ENCODE assay signal across 1 cellular context in the genomic region with DNA sequence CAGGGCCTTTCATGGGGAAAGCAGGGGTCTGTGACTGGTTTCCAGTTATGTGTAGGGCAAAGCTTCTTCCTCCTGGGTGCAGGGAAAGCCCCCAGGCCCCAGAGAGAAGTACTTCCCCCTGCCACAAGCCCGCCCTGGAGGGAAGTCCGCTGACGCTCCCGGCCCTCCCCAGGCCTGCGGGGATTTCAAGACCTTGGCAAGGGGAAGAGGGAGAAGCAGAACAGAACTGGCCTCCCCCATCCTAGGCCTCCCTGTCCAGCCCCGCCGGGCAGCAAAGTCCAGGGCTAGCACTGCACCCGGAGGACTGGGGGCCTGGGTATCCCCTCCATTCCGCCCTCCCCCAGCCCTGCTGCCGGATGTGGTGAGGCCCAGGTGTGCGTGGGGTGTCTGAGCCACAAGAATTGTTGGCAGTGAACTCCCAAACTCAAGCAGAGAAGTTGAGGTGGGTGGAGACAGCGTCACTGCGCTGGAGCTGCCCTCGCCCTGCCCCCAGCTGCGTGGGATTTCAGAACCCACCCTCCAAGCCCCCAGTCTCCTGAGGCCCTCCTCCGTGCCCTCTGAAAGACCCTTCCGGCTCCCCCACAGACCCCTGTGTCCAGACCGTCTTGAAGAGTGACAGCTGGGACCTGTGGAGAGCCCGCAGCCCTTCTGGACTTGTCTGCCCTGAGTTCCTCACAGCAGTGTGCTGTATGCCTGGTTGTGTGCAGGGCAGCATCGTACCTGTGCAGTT.
TF ChIP-seq lines count a peak whose summit lies in the region.

No MANE protein-coding gene starts in this region.

TF ChIP-seq in HepG2, 621 proteins besides CTCF, POLR2A, EP300 and RAD21:
- TF ChIP-seq, protein P1, sequence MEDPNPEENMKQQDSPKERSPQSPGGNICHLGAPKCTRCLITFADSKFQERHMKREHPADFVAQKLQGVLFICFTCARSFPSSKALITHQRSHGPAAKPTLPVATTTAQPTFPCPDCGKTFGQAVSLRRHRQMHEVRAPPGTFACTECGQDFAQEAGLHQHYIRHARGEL (CRISPR knock-in tag; IDR thresholded peaks at IDR 0.05): no peak
- TF ChIP-seq GABPB1 (CRISPR knock-in tag; IDR thresholded peaks at IDR 0.05): peak; percentile 59; the same call in 1 of the 2 replicates
- TF ChIP-seq, protein P2, sequence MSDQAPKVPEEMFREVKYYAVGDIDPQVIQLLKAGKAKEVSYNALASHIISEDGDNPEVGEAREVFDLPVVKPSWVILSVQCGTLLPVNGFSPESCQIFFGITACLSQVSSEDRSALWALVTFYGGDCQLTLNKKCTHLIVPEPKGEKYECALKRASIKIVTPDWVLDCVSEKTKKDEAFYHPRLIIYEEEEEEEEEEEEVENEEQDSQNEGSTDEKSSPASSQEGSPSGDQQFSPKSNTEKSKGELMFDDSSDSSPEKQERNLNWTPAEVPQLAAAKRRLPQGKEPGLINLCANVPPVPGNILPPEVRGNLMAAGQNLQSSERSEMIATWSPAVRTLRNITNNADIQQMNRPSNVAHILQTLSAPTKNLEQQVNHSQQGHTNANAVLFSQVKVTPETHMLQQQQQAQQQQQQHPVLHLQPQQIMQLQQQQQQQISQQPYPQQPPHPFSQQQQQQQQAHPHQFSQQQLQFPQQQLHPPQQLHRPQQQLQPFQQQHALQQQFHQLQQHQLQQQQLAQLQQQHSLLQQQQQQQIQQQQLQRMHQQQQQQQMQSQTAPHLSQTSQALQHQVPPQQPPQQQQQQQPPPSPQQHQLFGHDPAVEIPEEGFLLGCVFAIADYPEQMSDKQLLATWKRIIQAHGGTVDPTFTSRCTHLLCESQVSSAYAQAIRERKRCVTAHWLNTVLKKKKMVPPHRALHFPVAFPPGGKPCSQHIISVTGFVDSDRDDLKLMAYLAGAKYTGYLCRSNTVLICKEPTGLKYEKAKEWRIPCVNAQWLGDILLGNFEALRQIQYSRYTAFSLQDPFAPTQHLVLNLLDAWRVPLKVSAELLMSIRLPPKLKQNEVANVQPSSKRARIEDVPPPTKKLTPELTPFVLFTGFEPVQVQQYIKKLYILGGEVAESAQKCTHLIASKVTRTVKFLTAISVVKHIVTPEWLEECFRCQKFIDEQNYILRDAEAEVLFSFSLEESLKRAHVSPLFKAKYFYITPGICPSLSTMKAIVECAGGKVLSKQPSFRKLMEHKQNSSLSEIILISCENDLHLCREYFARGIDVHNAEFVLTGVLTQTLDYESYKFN (CRISPR knock-in tag; conservative IDR thresholded peaks at IDR 0.05): peak; percentile 32; the same call in 1 of the 2 replicates
- TF ChIP-seq, protein P3, sequence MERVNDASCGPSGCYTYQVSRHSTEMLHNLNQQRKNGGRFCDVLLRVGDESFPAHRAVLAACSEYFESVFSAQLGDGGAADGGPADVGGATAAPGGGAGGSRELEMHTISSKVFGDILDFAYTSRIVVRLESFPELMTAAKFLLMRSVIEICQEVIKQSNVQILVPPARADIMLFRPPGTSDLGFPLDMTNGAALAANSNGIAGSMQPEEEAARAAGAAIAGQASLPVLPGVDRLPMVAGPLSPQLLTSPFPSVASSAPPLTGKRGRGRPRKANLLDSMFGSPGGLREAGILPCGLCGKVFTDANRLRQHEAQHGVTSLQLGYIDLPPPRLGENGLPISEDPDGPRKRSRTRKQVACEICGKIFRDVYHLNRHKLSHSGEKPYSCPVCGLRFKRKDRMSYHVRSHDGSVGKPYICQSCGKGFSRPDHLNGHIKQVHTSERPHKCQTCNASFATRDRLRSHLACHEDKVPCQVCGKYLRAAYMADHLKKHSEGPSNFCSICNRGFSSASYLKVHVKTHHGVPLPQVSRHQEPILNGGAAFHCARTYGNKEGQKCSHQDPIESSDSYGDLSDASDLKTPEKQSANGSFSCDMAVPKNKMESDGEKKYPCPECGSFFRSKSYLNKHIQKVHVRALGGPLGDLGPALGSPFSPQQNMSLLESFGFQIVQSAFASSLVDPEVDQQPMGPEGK (CRISPR knock-in tag; IDR thresholded peaks at IDR 0.05): 0 out of 2 replicates have a peak, but pooled peaks have one; percentile 15
- no peak for TF ChIP-seq FOXK1 (CRISPR knock-in tag; IDR thresholded peaks at IDR 0.05; ENCODE audit: borderline replicate concordance, low read depth)
- TF ChIP-seq, protein P4, sequence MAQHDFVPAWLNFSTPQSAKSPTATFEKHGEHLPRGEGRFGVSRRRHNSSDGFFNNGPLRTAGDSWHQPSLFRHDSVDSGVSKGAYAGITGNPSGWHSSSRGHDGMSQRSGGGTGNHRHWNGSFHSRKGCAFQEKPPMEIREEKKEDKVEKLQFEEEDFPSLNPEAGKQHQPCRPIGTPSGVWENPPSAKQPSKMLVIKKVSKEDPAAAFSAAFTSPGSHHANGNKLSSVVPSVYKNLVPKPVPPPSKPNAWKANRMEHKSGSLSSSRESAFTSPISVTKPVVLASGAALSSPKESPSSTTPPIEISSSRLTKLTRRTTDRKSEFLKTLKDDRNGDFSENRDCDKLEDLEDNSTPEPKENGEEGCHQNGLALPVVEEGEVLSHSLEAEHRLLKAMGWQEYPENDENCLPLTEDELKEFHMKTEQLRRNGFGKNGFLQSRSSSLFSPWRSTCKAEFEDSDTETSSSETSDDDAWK (CRISPR knock-in tag; IDR thresholded peaks at IDR 0.05): no peak
